In genomic region chr2:149422337-149422990, GRCh38 we compare ENCODE assay signal across 10 cellular contexts.
DNase-seq lines count a peak whose midpoint lies in the region; ATAC-seq and TF ChIP-seq lines count a peak whose summit lies in the region.
"Had no signal": no experiment of that assay in that cellular context is flagged by ENCODE, and none has a peak within 500 bp of the region (broad histone marks: within the 10 kb centered on the region; RNA-seq: fewer than 3 reads in every experiment).

No MANE protein-coding gene starts in this region.

- POLR2A ChIA-PET in RWPE1 (lab: Yijun Ruan, JAX; ENCODE audit: low non-redundant PET) = no interaction called here

- peaks cover 54% of the 10 kb centered on the region for H3K4me1 Mint-ChIP-seq in progenitor cell of endocrine pancreas (ENCODE audit: low read depth)

- no peaks in the 10 kb centered on the region for H4K20me1 ChIP-seq in GM23248 (ENCODE audit: insufficient read depth)

- no peaks in the 10 kb centered on the region for H3K9me2 ChIP-seq in GM23248 (ENCODE audit: insufficient read depth)

- WGBS in GM23248 (ENCODE audit: low coverage in 1 of 2, low lambda C conversion rate in 2 of 2, missing lambda C conversion rate in 2 of 2), 2 experiments = 68% methylated on average over 2 of the region's 2 CpGs
- WGBS in stomach, 5 donors = 58 to 75% (median 67%) methylated on average over 2 of the region's 2 CpGs

- H3K4me2 ChIP-seq in GM23248 (ENCODE audit: unreplicated experiment) = peak overlapping the region; percentile 53

- TF ChIP-seq CTCF in RWPE1 (conservative IDR thresholded peaks at IDR 0.05; ENCODE audit: low read depth) (no peak), progenitor cell of endocrine pancreas (IDR thresholded peaks at IDR 0.05; ENCODE audit: unreplicated experiment) (no peak), stomach (IDR thresholded peaks at IDR 0.05) (no peak)

- H2AFZ ChIP-seq in GM23248 = peak overlapping the region; percentile 33

- H3K27me3 ChIP-seq in GM23248 (replicated peaks; ENCODE audit: insufficient read depth) = no peaks in the 10 kb centered on the region
- no peaks in the 10 kb centered on the region for H3K27me3 ChIP-seq in stomach

- H3F3A ChIP-seq in GM23248 (ENCODE audit: insufficient read depth) = no peaks in the 10 kb centered on the region

- no peak for TF ChIP-seq EP300 in stomach (IDR thresholded peaks at IDR 0.05)

- peak overlapping the region; percentile 53 for H3K27ac Mint-ChIP-seq in progenitor cell of endocrine pancreas
- H3K27ac Mint-ChIP-seq: activated naive CD8-positive, alpha-beta T cell had no signal

- ATAC-seq in HG03571 (IDR thresholded peaks at IDR 0.05; ENCODE audit: unreplicated experiment) (no peak), HG03442 (IDR thresholded peaks at IDR 0.05; ENCODE audit: unreplicated experiment) (no peak)

- CTCF ChIA-PET in RWPE1 (lab: Yijun Ruan, JAX) = interaction anchor here (0.5 kb wide), 1 partner anchor 62 kb away, joined by 3 read pairs; no protein-coding TSS in a partner anchor

- intact Hi-C loops in stomach (cut with DNase I; ENCODE audit: low total_unique reads) = no loop called here

- in situ Hi-C loops in GM23248 (cut with MboI) = no loop called here

- H3K27me3 Mint-ChIP-seq in progenitor cell of endocrine pancreas = no peaks in the 10 kb centered on the region

- H3K4me3 ChIP-seq in GM23248 (no peak overlapping the region; the same call in 1 of the 2 replicates), stomach (no peak overlapping the region)

- H3K9me3 Mint-ChIP-seq in progenitor cell of endocrine pancreas (ENCODE audit: low read depth) = no peaks in the 10 kb centered on the region

- DNase-seq in GM23248 (peak; percentile 40), RWPE1 (ENCODE audit: low spot score) (peak; percentile 63), fibroblast of peridontal ligament (ENCODE audit: extremely low read depth) (peak; percentile 30), progenitor cell of endocrine pancreas (ENCODE audit: low spot score, unreplicated experiment) (no peak), NCI-H345 treated with DMSO at 0.1 percent for 48 hours (lab: John Stamatoyannopoulos, UW; ENCODE audit: unreplicated experiment) (no peak), stomach (no peak)
- DNase-seq: NCI-H1417 had no signal

- no peak overlapping the region for H3K9ac ChIP-seq in GM23248

- peak overlapping the region; percentile 18; the same call in 1 of the 2 replicates for H3K27ac ChIP-seq in GM23248
- peak overlapping the region; percentile 83 for H3K27ac ChIP-seq in RWPE1
- no peak overlapping the region for H3K27ac ChIP-seq in stomach

- H3K79me2 ChIP-seq in GM23248 (ENCODE audit: insufficient read depth) = no peaks in the 10 kb centered on the region

- no peaks in the 10 kb centered on the region for H3K36me3 ChIP-seq in GM23248 (ENCODE audit: low read depth)
- no peaks in the 10 kb centered on the region for H3K36me3 ChIP-seq in stomach

- H3K4me3 Mint-ChIP-seq in progenitor cell of endocrine pancreas (ENCODE audit: low read depth) = no peak overlapping the region
- H3K4me3 Mint-ChIP-seq: activated naive CD8-positive, alpha-beta T cell had no signal

- peaks cover 4% of the 10 kb centered on the region for H3K36me3 Mint-ChIP-seq in progenitor cell of endocrine pancreas (ENCODE audit: insufficient read depth)
- H3K36me3 Mint-ChIP-seq: activated naive CD8-positive, alpha-beta T cell had no signal

- H3K9me3 ChIP-seq in GM23248 (ENCODE audit: low read depth) = no peaks in the 10 kb centered on the region
- no peaks in the 10 kb centered on the region for H3K9me3 ChIP-seq in stomach

- no peak for TF ChIP-seq POLR2A in stomach (IDR thresholded peaks at IDR 0.05)

- H3K4me1 ChIP-seq in GM23248 (ENCODE audit: insufficient read depth) = peaks cover 14% of the 10 kb centered on the region
- H3K4me1 ChIP-seq in stomach = peaks cover 0 to 6% (median 0%) of the 10 kb centered on the region in 4 donors

Comparison
In these comparisons a context has a peak if more than half of its experiments do, and no peak if none do; other contexts are left out.
1. DNase-seq: peak in GM23248 (single experiment), RWPE1 (single experiment) and fibroblast of peridontal ligament (single experiment); none in progenitor cell of endocrine pancreas (single experiment), NCI-H345 treated with DMSO at 0.1 percent for 48 hours (single experiment) and stomach (single experiment).
2. H3K27ac ChIP-seq: peak in GM23248 (single experiment) and RWPE1 (single experiment); none in stomach (0 of 5).